In the genomic region with DNA sequence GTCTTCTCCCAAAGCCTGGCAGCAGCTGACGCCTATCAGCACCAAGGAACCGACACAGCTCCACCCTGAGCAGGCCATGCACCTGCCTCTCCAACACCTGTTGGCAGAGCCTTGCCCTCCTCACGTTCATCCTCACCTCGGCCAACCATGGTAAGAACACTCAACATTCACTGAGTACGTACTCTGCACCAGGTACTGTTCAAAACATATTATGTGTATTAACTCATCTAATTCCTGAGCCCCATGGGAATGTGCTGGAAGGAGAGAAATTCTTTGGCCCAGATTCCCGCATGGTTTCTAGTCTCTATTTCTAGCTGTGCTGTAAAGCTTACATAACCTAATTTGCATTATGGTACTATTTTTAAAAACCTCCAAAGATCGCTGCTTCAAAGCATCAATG, we compare ENCODE assay signal across 20 cellular contexts.
A peak's percentile ranks its signal among the peaks of the same experiment; 100 is the strongest.
DNase-seq lines count a peak whose midpoint lies in the region; ATAC-seq, FAIRE-seq and TF ChIP-seq lines count a peak whose summit lies in the region.
"Had no signal": no experiment of that assay in that cellular context is flagged by ENCODE, and none has a peak within 500 bp of the region (broad histone marks: within the 10 kb centered on the region; RNA-seq: fewer than 3 reads in every experiment).

No MANE protein-coding gene starts in this region.

- TF ChIP-seq CTCF in GM12878 (IDR thresholded peaks at IDR 0.05 in 2 of 3, conservative IDR thresholded peaks at IDR 0.05 in 1 of 3; ENCODE audit: control insufficient read depth in 2 of 3, extremely low read depth in 1 of 3, insufficient read depth in 1 of 3, low read depth in 3 of 3, low read length in 3 of 3): no peak

- no peak overlapping the region for H3K27ac ChIP-seq in GM12878 (ENCODE audit: control insufficient read depth, insufficient read depth)
- peak overlapping the region; percentile 76 for H3K27ac ChIP-seq in layer of hippocampus (ENCODE audit: low read depth, low read length)
- H3K27ac ChIP-seq in small intestine (ENCODE audit: low read depth in 1 of 2, low read length in 1 of 2): no peak overlapping the region
- H3K27ac ChIP-seq: BLaER1 treated with 17β-estradiol and CSF1 and Interleukin-3, amounts not matched to agents 10 nM and 100 nM; cardiac muscle cell; parathyroid adenoma; spleen; tibial artery had no signal

- DNase-seq in NCI-H187 treated with DMSO at 0.1 percent for 48 hours (lab: John Stamatoyannopoulos, UW) (peak; percentile 26), GM12878 (ENCODE audit: low read depth, low spot score) (no peak), small intestine (peak; percentile 15), frontal cortex (ENCODE audit: low spot score in 2 of 2) (no peak), posterior cingulate gyrus (no peak)
- DNase-seq: activated CD4-positive, alpha-beta memory T cell treated with anti-CD3 and anti-CD28 coated beads for 36 hours; activated naive CD8-positive, alpha-beta T cell treated with anti-CD3 and anti-CD28 coated beads for 36 hours; activated T-cell treated with anti-CD3 and anti-CD28 coated beads, Interleukin-2, amount 50 U/mL, for 48 hours; effector memory CD8-positive, alpha-beta T cell; KG1; NCI-H1048; NK-92 treated with Interleukin-12 subunit alpha and Interleukin-12 subunit beta, amount 100 ng/mL, for 24 hours; spleen; tibial artery had no signal

- peaks cover 12 to 14% of the 10 kb centered on the region in 2 experiments for H3K36me3 ChIP-seq in GM12878 (ENCODE audit: control insufficient read depth in 2 of 2, insufficient read depth in 2 of 2, low read length in 1 of 2)
- peaks cover 0 to 14% of the 10 kb centered on the region in 2 donors for H3K36me3 ChIP-seq in small intestine (ENCODE audit: control insufficient read depth in 2 of 2, insufficient read depth in 2 of 2, low read length in 2 of 2)

- H3K9me3 ChIP-seq in GM12878 (replicated peaks; ENCODE audit: control insufficient read depth, insufficient read depth, low read length): no peaks in the 10 kb centered on the region
- H3K9me3 ChIP-seq in small intestine (ENCODE audit: control insufficient read depth, low read depth): no peaks in the 10 kb centered on the region
- H3K9me3 ChIP-seq: BLaER1 treated with 17β-estradiol and CSF1 and Interleukin-3, amounts not matched to agents 10 nM and 100 nM; spleen; tibial artery had no signal

- H3K4me3 ChIP-seq in GM12878 (no peak overlapping the region), small intestine (ENCODE audit: low read depth in 1 of 2, low read length in 2 of 2) (no peak overlapping the region)
- H3K4me3 ChIP-seq: BLaER1 treated with 17β-estradiol and CSF1 and Interleukin-3, amounts not matched to agents 10 nM and 100 nM; cardiac muscle cell; spleen; tibial artery had no signal

- intact Hi-C loops in GM12878 (cut with micrococcal nuclease; ENCODE audit: unreplicated experiment) (no loop called here), posterior cingulate gyrus (cut with DNase I) (no loop called here)

- SMC1A ChIA-PET in GM12878 (lab: Charles Lee; ENCODE audit: uncharacterized antibody, unreplicated experiment): interaction anchor here (1.1 to 1.4 kb wide), 2 partner anchors 25 to 37 kb away, joined by 3 to 4 read pairs; no protein-coding TSS in a partner anchor

- no peak for TF ChIP-seq EP300 in GM12878 (IDR thresholded peaks at IDR 0.05; ENCODE audit: borderline replicate concordance in 1 of 2, control insufficient read depth in 1 of 2, low read depth in 2 of 2, low read length in 2 of 2)

- no peak for TF ChIP-seq RAD21 in GM12878 (IDR thresholded peaks at IDR 0.05; ENCODE audit: insufficient read depth, low read depth, low read length)

- no peak overlapping the region for H2AFZ ChIP-seq in GM12878 (ENCODE audit: control insufficient read depth, low read depth, low read length)
- H2AFZ ChIP-seq: parathyroid adenoma had no signal

- no peaks in the 10 kb centered on the region for H3K4me1 ChIP-seq in GM12878 (ENCODE audit: control insufficient read depth, insufficient read depth, low read length)
- no peaks in the 10 kb centered on the region for H3K4me1 ChIP-seq in small intestine (ENCODE audit: control insufficient read depth in 2 of 2, insufficient read depth in 1 of 2, low read depth in 1 of 2, low read length in 1 of 2)
- H3K4me1 ChIP-seq: BLaER1 treated with 17β-estradiol and CSF1 and Interleukin-3, amounts not matched to agents 10 nM and 100 nM; parathyroid adenoma; spleen had no signal

- FAIRE-seq in GM12878 (lab: Jason Lieb, UNC) (no peak), small intestine (lab: Jason Lieb, UNC) (no peak), frontal cortex (lab: Jason Lieb, UNC) (no peak)
- FAIRE-seq: D721Med had no signal

- no peak overlapping the region for H3K9ac ChIP-seq in GM12878 (ENCODE audit: control insufficient read depth, insufficient read depth, low read length)
- H3K9ac ChIP-seq: BLaER1 treated with 17β-estradiol and CSF1 and Interleukin-3, amounts not matched to agents 10 nM and 100 nM; parathyroid adenoma had no signal

- H3K79me2 ChIP-seq in GM12878 (ENCODE audit: control insufficient read depth, insufficient read depth, low read length): no peaks in the 10 kb centered on the region
- H3K79me2 ChIP-seq: parathyroid adenoma had no signal

- RAD21 ChIA-PET in GM12878 (lab: Charles Lee; ENCODE audit: unreplicated experiment): no interaction called here

- H4K20me1 ChIP-seq in GM12878 (ENCODE audit: control insufficient read depth, insufficient read depth): no peaks in the 10 kb centered on the region

- 0 out of 2 replicates have a peak, but pooled peaks have one; percentile 22 for TF ChIP-seq POLR2A in GM12878 (IDR thresholded peaks at IDR 0.05; ENCODE audit: low read depth, low read length)

- H3K4me2 ChIP-seq in GM12878 (ENCODE audit: control insufficient read depth, insufficient read depth): no peak overlapping the region
- H3K4me2 ChIP-seq: BLaER1 treated with 17β-estradiol and CSF1 and Interleukin-3, amounts not matched to agents 10 nM and 100 nM had no signal

- no peaks in the 10 kb centered on the region for H3K27me3 ChIP-seq in GM12878 (replicated peaks in 1 of 2; ENCODE audit: control insufficient read depth in 2 of 2, insufficient read depth in 2 of 2, low read length in 1 of 2)
- no peaks in the 10 kb centered on the region for H3K27me3 ChIP-seq in layer of hippocampus (ENCODE audit: control insufficient read depth, insufficient read depth, low read length)
- no peaks in the 10 kb centered on the region for H3K27me3 ChIP-seq in small intestine (ENCODE audit: control insufficient read depth in 2 of 2, insufficient read depth in 2 of 2, low read length in 2 of 2)
- H3K27me3 ChIP-seq: BLaER1 treated with 17β-estradiol and CSF1 and Interleukin-3, amounts not matched to agents 10 nM and 100 nM; cardiac muscle cell; spleen; tibial artery had no signal

- ATAC-seq in GM12878 (no peak), GM19324 (IDR thresholded peaks at IDR 0.05; ENCODE audit: low FRiP score, unreplicated experiment) (no peak)
- ATAC-seq: effector memory CD8-positive, alpha-beta T cell had no signal

- in situ Hi-C loops in GM12878 (cut with MboI): no loop called here

- BruUV-seq in GM12878 (replicated peaks; lab: Mats Ljungman, UMichigan): no TSS peak

- WGBS in GM12878 (ENCODE audit: insufficient coverage, insufficient replicate concordance, low lambda C conversion rate, missing lambda C conversion rate): 86% methylated on average over 7 of the region's 7 CpGs
- 47 to 72% (median 48%) methylated on average over 7 of the region's 7 CpGs for WGBS in small intestine, 3 donors

- CTCF ChIA-PET in GM12878 (lab: Yijun Ruan, JAX): interaction anchor here (1.0 kb wide), 2 partner anchors 10 to 106 kb away, joined by 3 read pairs; no protein-coding TSS in a partner anchor

- POLR2A ChIA-PET in GM12878 (lab: Charles Lee): interaction anchor here (0.6 kb wide), 1 partner anchor 55 kb away, joined by 3 read pairs; no protein-coding TSS in a partner anchor

TF ChIP-seq in GM12878, 131 proteins besides CTCF, POLR2A, EP300 and RAD21:
- TF ChIP-seq FOS (IDR thresholded peaks at IDR 0.05; ENCODE audit: borderline replicate concordance, extremely low read depth, insufficient read length) (no peak), RFX5 (IDR thresholded peaks at IDR 0.05; ENCODE audit: low read depth, low read length) (no peak), ETV6 (conservative IDR thresholded peaks at IDR 0.05 in 1 of 2, IDR thresholded peaks at IDR 0.05 in 1 of 2; ENCODE audit: borderline replicate concordance in 1 of 2, low read depth in 1 of 2) (no peak), SMC3 (IDR thresholded peaks at IDR 0.05; ENCODE audit: borderline replicate concordance, low read length) (no peak), CREM (IDR thresholded peaks at IDR 0.05; ENCODE audit: low read depth) (no peak), SIN3A (IDR thresholded peaks at IDR 0.05; ENCODE audit: low read depth, low read length) (no peak), IKZF2 (IDR thresholded peaks at IDR 0.05) (no peak)
- TF ChIP-seq, protein P1, sequence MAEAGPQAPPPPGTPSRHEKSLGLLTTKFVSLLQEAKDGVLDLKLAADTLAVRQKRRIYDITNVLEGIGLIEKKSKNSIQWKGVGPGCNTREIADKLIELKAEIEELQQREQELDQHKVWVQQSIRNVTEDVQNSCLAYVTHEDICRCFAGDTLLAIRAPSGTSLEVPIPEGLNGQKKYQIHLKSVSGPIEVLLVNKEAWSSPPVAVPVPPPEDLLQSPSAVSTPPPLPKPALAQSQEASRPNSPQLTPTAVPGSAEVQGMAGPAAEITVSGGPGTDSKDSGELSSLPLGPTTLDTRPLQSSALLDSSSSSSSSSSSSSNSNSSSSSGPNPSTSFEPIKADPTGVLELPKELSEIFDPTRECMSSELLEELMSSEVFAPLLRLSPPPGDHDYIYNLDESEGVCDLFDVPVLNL (IDR thresholded peaks at IDR 0.05; ENCODE audit: low read depth, low read length): no peak
- TF ChIP-seq, protein P2, sequence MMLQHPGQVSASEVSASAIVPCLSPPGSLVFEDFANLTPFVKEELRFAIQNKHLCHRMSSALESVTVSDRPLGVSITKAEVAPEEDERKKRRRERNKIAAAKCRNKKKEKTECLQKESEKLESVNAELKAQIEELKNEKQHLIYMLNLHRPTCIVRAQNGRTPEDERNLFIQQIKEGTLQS (IDR thresholded peaks at IDR 0.05; ENCODE audit: borderline replicate concordance, extremely low read depth, low read depth, low read length): no peak
- TF ChIP-seq, protein P3, sequence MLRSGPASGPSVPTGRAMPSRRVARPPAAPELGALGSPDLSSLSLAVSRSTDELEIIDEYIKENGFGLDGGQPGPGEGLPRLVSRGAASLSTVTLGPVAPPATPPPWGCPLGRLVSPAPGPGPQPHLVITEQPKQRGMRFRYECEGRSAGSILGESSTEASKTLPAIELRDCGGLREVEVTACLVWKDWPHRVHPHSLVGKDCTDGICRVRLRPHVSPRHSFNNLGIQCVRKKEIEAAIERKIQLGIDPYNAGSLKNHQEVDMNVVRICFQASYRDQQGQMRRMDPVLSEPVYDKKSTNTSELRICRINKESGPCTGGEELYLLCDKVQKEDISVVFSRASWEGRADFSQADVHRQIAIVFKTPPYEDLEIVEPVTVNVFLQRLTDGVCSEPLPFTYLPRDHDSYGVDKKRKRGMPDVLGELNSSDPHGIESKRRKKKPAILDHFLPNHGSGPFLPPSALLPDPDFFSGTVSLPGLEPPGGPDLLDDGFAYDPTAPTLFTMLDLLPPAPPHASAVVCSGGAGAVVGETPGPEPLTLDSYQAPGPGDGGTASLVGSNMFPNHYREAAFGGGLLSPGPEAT (IDR thresholded peaks at IDR 0.05; ENCODE audit: low read depth): no peak

Comparison
In these comparisons a context has a peak if more than half of its experiments do, and no peak if none do; other contexts are left out.
1. DNase-seq: peak in NCI-H187 treated with DMSO at 0.1 percent for 48 hours (single experiment) and small intestine (single experiment); none in GM12878 (single experiment), frontal cortex (0 of 2) and posterior cingulate gyrus (0 of 10).